Comparison of ENCODE assay signal across 8 cellular contexts in genomic region chr16:46883353-46883689, GRCh38. TPM values are rescaled to one million over a fixed set of nuclear protein-coding genes. Genes with fewer than 3 reads are reported as not detected.
DNase-seq lines count a peak whose midpoint lies in the region; ATAC-seq and TF ChIP-seq lines count a peak whose summit lies in the region.

No MANE protein-coding gene starts in this region.

- H2BK12ac ChIP-seq in neuronal stem cell (ENCODE audit: low read length): no peak overlapping the region

- H3K27ac Mint-ChIP-seq in endodermal cell: peak overlapping the region; percentile 95

- no peak overlapping the region for H3K4ac ChIP-seq in neuronal stem cell (ENCODE audit: low read length)

- no peak for TF ChIP-seq RAD21 in SK-N-SH (IDR thresholded peaks at IDR 0.05; ENCODE audit: low read length)

- H2AFZ ChIP-seq in SK-N-SH (ENCODE audit: low read depth): peak overlapping the region; percentile 96
- no peak overlapping the region for H2AFZ ChIP-seq in OCI-LY1 (ENCODE audit: low read length)
- H2AFZ ChIP-seq in neuronal stem cell (ENCODE audit: low read length): peak overlapping the region; percentile 96

- H3K4me1 ChIP-seq in SK-N-SH (ENCODE audit: control insufficient read depth in 1 of 2, insufficient read depth in 2 of 2, low read depth in 1 of 2, low read length in 1 of 2) (peaks cover 11 to 25% of the 10 kb centered on the region in 2 experiments; a peak in 2 of 4 replicates), OCI-LY1 (ENCODE audit: insufficient read depth, low read length, severe bottlenecking) (peaks cover 44% of the 10 kb centered on the region), endodermal cell (ENCODE audit: control insufficient read depth, insufficient read depth, low read length) (peaks cover 20% of the 10 kb centered on the region), neuronal stem cell (ENCODE audit: control insufficient read depth in 2 of 2, insufficient read depth in 1 of 2, low read depth in 1 of 2, low read length in 2 of 2) (peaks cover 12 to 17% of the 10 kb centered on the region in 2 donors)

- no peak overlapping the region for H2BK5ac ChIP-seq in neuronal stem cell (ENCODE audit: low read length)

- H2AK5ac ChIP-seq in neuronal stem cell (ENCODE audit: low read depth, low read length): no peak overlapping the region

- H4K91ac ChIP-seq in neuronal stem cell (ENCODE audit: low read depth, low read length, poor library complexity): no peak overlapping the region

- H3F3A ChIP-seq in SK-N-SH (replicated peaks; ENCODE audit: insufficient read depth) (no peaks in the 10 kb centered on the region), OCI-LY1 (ENCODE audit: insufficient read depth, low read length) (peaks cover 3% of the 10 kb centered on the region; the same call in 1 of the 2 replicates)

- H3K9me2 ChIP-seq in SK-N-SH: no peaks in the 10 kb centered on the region
- H3K9me2 ChIP-seq in OCI-LY1 (ENCODE audit: low read depth, low read length): no peaks in the 10 kb centered on the region

- H3K9me3 ChIP-seq in SK-N-SH (no peaks in the 10 kb centered on the region), OCI-LY1 (ENCODE audit: low read length) (no peaks in the 10 kb centered on the region), endodermal cell (ENCODE audit: control insufficient read depth, low read length) (no peaks in the 10 kb centered on the region), neuronal stem cell (replicated peaks in 1 of 2; ENCODE audit: control insufficient read depth in 2 of 2, insufficient read depth in 1 of 2, low read depth in 1 of 2, low read length in 2 of 2) (no peaks in the 10 kb centered on the region)

- peaks cover 46% of the 10 kb centered on the region for H3K4me1 Mint-ChIP-seq in endodermal cell

- peak overlapping the region; percentile 82 for H3K4me3 Mint-ChIP-seq in endodermal cell

- DNase-seq in SK-N-SH (no peak), endodermal cell (no peak), neuronal stem cell (ENCODE audit: low spot score) (no peak), islet precursor cell (no peak), activated gamma-delta T cell treated with Interleukin-2 at 50 U/mL for 16 hours (no peak), activated gamma-delta T cell (lab: John Stamatoyannopoulos, UW) (no peak)

- ATAC-seq in SK-N-SH treated with all-trans-retinoic acid at 6 μM for 48 hours: no peak

- no peaks in the 10 kb centered on the region for H4K20me1 ChIP-seq in SK-N-SH (ENCODE audit: insufficient read depth)
- H4K20me1 ChIP-seq in OCI-LY1 (ENCODE audit: insufficient read depth, low read length): no peaks in the 10 kb centered on the region

- TF ChIP-seq EP300 in SK-N-SH (IDR thresholded peaks at IDR 0.05; ENCODE audit: borderline replicate concordance in 1 of 2, low read depth in 1 of 2, low read length in 1 of 2): no peak

- no peak overlapping the region for H3K14ac ChIP-seq in neuronal stem cell (ENCODE audit: low read length)

- H3K36me3 ChIP-seq in SK-N-SH (replicated peaks in 1 of 2; ENCODE audit: control insufficient read depth in 1 of 2, insufficient read depth in 2 of 2, low read length in 1 of 2) (peaks cover 0 to 3% of the 10 kb centered on the region in 2 experiments), OCI-LY1 (ENCODE audit: insufficient read depth, low read length) (no peaks in the 10 kb centered on the region), endodermal cell (ENCODE audit: control insufficient read depth, insufficient read depth, low read length) (peaks cover 11% of the 10 kb centered on the region), neuronal stem cell (replicated peaks in 1 of 2; ENCODE audit: control insufficient read depth in 2 of 2, insufficient read depth in 2 of 2, low read length in 2 of 2) (peaks cover 3 to 27% of the 10 kb centered on the region in 2 donors)

- CTCF ChIA-PET in SK-N-SH (lab: Yijun Ruan, JAX): interaction anchor here (0.9 to 5.4 kb wide), 5 partner anchors 10 to 127 kb away, joined by 3 to 27 read pairs (median 5); no protein-coding TSS in a partner anchor

- H3K4me3 ChIP-seq in SK-N-SH (ENCODE audit: low read depth in 2 of 2, low read length in 1 of 2) (peak overlapping the region; percentile 84 to 88), OCI-LY1 (ENCODE audit: low read depth, low read length, poor library complexity, severe bottlenecking) (peak overlapping the region; percentile 92), endodermal cell (ENCODE audit: low read length) (peak overlapping the region; percentile 82), neuronal stem cell (ENCODE audit: low read length in 2 of 2) (peak overlapping the region; percentile 97 to 98)

- peak overlapping the region; percentile 58 to 90; a peak in 3 of 4 replicates for H3K27ac ChIP-seq in SK-N-SH (ENCODE audit: low read depth in 2 of 2, low read length in 1 of 2)
- H3K27ac ChIP-seq in OCI-LY1 (ENCODE audit: low read depth, low read length, poor library complexity, severe bottlenecking): no peak overlapping the region
- peak overlapping the region; percentile 80 for H3K27ac ChIP-seq in endodermal cell (ENCODE audit: low read depth, low read length)
- no peak overlapping the region for H3K27ac ChIP-seq in neuronal stem cell (replicated peaks; ENCODE audit: low read length)

- no peak overlapping the region for H3K18ac ChIP-seq in neuronal stem cell (ENCODE audit: low read length)

- H3K79me2 ChIP-seq in SK-N-SH (ENCODE audit: insufficient read depth) (peaks cover 34% of the 10 kb centered on the region), OCI-LY1 (ENCODE audit: insufficient read depth, low read length) (no peaks in the 10 kb centered on the region)

- H3K23ac ChIP-seq in neuronal stem cell (ENCODE audit: low read depth, low read length, poor library complexity): no peak overlapping the region

- H4K8ac ChIP-seq in neuronal stem cell (ENCODE audit: low read depth, low read length): no peak overlapping the region

- TF ChIP-seq CTCF in SK-N-SH (IDR thresholded peaks at IDR 0.05) (no peak), OCI-LY1 (IDR thresholded peaks at IDR 0.05; ENCODE audit: low read length) (no peak), endodermal cell (conservative IDR thresholded peaks at IDR 0.05) (no peak)

- 61% methylated on average over 10 of the region's 10 CpGs for WGBS in SK-N-SH (ENCODE audit: low lambda C conversion rate)
- WGBS in endodermal cell (ENCODE audit: insufficient coverage in 1 of 2, insufficient read length in 1 of 2), 2 experiments: 55 to 97% methylated on average over 5 to 10 of the region's 10 CpGs
- no CpG with 5 or more reads among the region's 10 CpGs for WGBS in neuronal stem cell (ENCODE audit: extremely low coverage in 2 of 2, insufficient read length in 2 of 2, insufficient replicate concordance in 1 of 2), 2 donors

- H3K9ac ChIP-seq in SK-N-SH (peak overlapping the region; percentile 71), OCI-LY1 (ENCODE audit: low read length) (peak overlapping the region; percentile 64), endodermal cell (ENCODE audit: extremely low read depth, low read length, poor library complexity, severe bottlenecking) (peak overlapping the region; percentile 68), neuronal stem cell (ENCODE audit: low read depth, low read length, poor library complexity) (peak overlapping the region; percentile 98)

- H3K4me2 ChIP-seq in SK-N-SH: peak overlapping the region; percentile 90
- peak overlapping the region; percentile 82 for H3K4me2 ChIP-seq in OCI-LY1 (ENCODE audit: low read length)
- H3K4me2 ChIP-seq in neuronal stem cell (ENCODE audit: insufficient read depth, low read length, poor library complexity, severe bottlenecking): peak overlapping the region; percentile 94

- H3K27me3 Mint-ChIP-seq in endodermal cell (ENCODE audit: insufficient read depth): no peaks in the 10 kb centered on the region

- H3K27me3 ChIP-seq in SK-N-SH (ENCODE audit: insufficient read depth): no peaks in the 10 kb centered on the region
- H3K27me3 ChIP-seq in OCI-LY1 (ENCODE audit: insufficient read depth, low read length): no peaks in the 10 kb centered on the region
- no peaks in the 10 kb centered on the region for H3K27me3 ChIP-seq in endodermal cell (ENCODE audit: control insufficient read depth, insufficient read depth, low read length, poor library complexity, severe bottlenecking)
- H3K27me3 ChIP-seq in neuronal stem cell (ENCODE audit: control insufficient read depth in 3 of 3, insufficient read depth in 3 of 3, low read depth in 1 of 3, low read length in 3 of 3): peaks cover 0 to 31% (median 0%) of the 10 kb centered on the region in 3 experiments

- no peak overlapping the region for H2BK15ac ChIP-seq in neuronal stem cell (ENCODE audit: low read length)

- no peak overlapping the region for H2BK120ac ChIP-seq in neuronal stem cell (ENCODE audit: low read depth, low read length)

- POLR2A ChIA-PET in SK-N-SH (lab: Yijun Ruan, JAX): no interaction called here

- H3K36me3 Mint-ChIP-seq in endodermal cell (ENCODE audit: low read depth): peaks cover 5% of the 10 kb centered on the region

- H3K9me3 Mint-ChIP-seq in endodermal cell: no peaks in the 10 kb centered on the region

- peaks cover 11% of the 10 kb centered on the region for H3K79me1 ChIP-seq in neuronal stem cell (ENCODE audit: low read depth, low read length)

TF ChIP-seq in SK-N-SH, 30 proteins besides CTCF, POLR2A, EP300 and RAD21:
- no peak for TF ChIP-seq MAX (IDR thresholded peaks at IDR 0.05; ENCODE audit: low read depth)
- 0 out of 2 replicates have a peak, but pooled peaks have one; percentile 4 for TF ChIP-seq FOXJ3 (CRISPR knock-in tag; IDR thresholded peaks at IDR 0.05)

TF ChIP-seq in SK-N-SH treated with all-trans-retinoic acid at 6 μM for 48 hours, 23 proteins besides CTCF, POLR2A, EP300 and RAD21:
- TF ChIP-seq TCF4 (CRISPR knock-in tag; IDR thresholded peaks at IDR 0.05; ENCODE audit: borderline replicate concordance) (no peak), ZNF565 (CRISPR knock-in tag; conservative IDR thresholded peaks at IDR 0.05; ENCODE audit: low read depth) (no peak), ESRRG (CRISPR knock-in tag; IDR thresholded peaks at IDR 0.05) (no peak), BACH2 (CRISPR knock-in tag; IDR thresholded peaks at IDR 0.05; ENCODE audit: borderline replicate concordance) (no peak), ISL1 (CRISPR knock-in tag; IDR thresholded peaks at IDR 0.05) (no peak)

RNA-seq across cellular contexts. Expression of gene GPT2, which starts 0.8 kb away (rescaled TPM):
- polyA plus RNA-seq in SK-N-SH (2012; rRNA removed): 19.9 and 21.9 TPM in 2 replicates
- polyA plus RNA-seq in SK-N-SH (2012; cell fraction: cytosol; rRNA removed): 13.2 and 17.3 TPM in 2 replicates
- polyA plus RNA-seq in SK-N-SH (2012; cell fraction: nucleus; rRNA removed): 27.2 and 28.5 TPM in 2 replicates
- total RNA-seq in endodermal cell: 10 to 100 TPM; 44.1 to 65.5 TPM
- polyA plus RNA-seq in endodermal cell (2013, experiment 1 of 2): 38.0 TPM
- polyA plus RNA-seq in endodermal cell (2013, experiment 2 of 2): 30.3 TPM
- polyA plus RNA-seq in neuronal stem cell (2013, experiment 1 of 2): 19.5 TPM
- polyA plus RNA-seq in neuronal stem cell (2013, experiment 2 of 2): 19.1 TPM

RNA-seq across cellular contexts. Expression of gene C16orf87, which starts 52.3 kb away (rescaled TPM):
- polyA plus RNA-seq in SK-N-SH (2012; rRNA removed): 3.5 TPM in 2 replicates
- polyA plus RNA-seq in SK-N-SH (2012; cell fraction: cytosol; rRNA removed): 4.9 and 7.4 TPM in 2 replicates
- 1.8 and 2.1 TPM in 2 replicates for polyA plus RNA-seq in SK-N-SH (2012; cell fraction: nucleus; rRNA removed)
- total RNA-seq in endodermal cell: 10 to 100 TPM; 20.6 to 22.7 TPM
- polyA plus RNA-seq in endodermal cell (2013, experiment 1 of 2): 28.8 TPM
- polyA plus RNA-seq in endodermal cell (2013, experiment 2 of 2): 28.6 TPM
- 33.7 TPM for polyA plus RNA-seq in neuronal stem cell (2013, experiment 1 of 2)
- polyA plus RNA-seq in neuronal stem cell (2013, experiment 2 of 2): 35.6 TPM

Comparison
In these comparisons a context has a peak if more than half of its experiments do, and no peak if none do; other contexts are left out.
1. H3K27ac ChIP-seq: peak in SK-N-SH (2 of 2) and endodermal cell (single experiment); none in OCI-LY1 (single experiment) and neuronal stem cell (single experiment).
2. Peak in every context shown above with its lines, with median percentiles within 50 percentile points of each other: H3K4me2 ChIP-seq, H3K4me3 ChIP-seq and H3K9ac ChIP-seq.